8 cellular contexts compared by ENCODE assay signal in the genomic region with DNA sequence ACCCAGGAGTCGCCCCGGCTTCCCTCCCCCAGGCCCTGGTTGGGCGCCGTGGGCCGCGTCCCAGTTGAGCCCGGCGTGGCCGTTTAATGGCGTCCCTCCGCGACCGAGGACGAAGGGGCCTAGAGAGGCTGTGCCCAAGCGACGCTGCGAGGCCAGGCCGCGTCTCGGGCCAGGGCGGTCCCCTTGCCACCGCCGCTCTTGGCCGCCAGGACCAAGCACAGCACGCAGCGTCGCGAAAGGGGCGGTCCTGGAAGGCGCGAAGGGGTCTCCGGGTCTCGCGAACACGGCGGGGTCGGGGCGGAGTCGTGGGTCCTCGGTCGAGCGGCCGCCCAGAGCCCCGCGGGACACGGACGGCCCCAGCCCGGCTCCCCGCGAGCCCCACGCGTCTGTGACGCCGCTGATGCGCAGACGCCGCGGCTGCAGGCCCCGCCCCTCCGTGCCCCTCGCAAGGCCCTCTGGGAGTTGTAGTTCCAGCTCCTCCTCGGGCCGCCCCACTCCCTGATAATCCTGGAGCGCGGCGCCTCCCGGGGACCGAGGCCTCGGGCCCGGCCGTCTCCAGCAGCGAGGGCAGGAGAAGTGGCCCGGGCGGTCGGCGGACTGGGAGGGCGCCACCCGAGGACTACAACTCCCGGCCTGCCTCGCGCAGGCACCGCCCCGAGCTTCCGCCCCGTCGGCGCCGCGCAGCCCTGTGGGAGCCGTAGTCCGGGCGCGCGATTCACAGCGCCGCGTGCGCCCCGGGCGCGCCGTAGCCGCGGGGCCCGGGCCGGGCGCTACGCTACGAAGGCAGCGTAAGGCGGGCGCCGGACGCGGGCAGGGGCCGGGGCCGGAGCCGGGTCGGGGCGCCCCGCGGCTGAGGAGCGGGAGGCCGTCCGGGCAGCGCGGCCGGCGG. TPM values are rescaled to one million over a fixed set of nuclear protein-coding genes. Genes with fewer than 3 reads are reported as not detected.
DNase-seq lines count a peak whose midpoint lies in the region; ATAC-seq and TF ChIP-seq lines count a peak whose summit lies in the region.

TSS of gene CAPN15 (plus strand) at position 698 of the 889 bp plus-strand sequence. CDS start 19,127 bp downstream, outside the sequence.

- H3K9ac ChIP-seq in IMR-90 (ENCODE audit: low read depth, low read length) (peak within 1 kb of the TSS; percentile 87), muscle layer of colon (ENCODE audit: low read length) (peak within 1 kb of the TSS; percentile 84)

- H3K23ac ChIP-seq in IMR-90 (ENCODE audit: low read depth, low read length), result peak within 1 kb of the TSS; percentile 87

- CTCF ChIA-PET in IMR-90 (lab: Yijun Ruan, JAX) (no interaction called here), PC-9 (lab: Charles Lee) (interaction anchor here (0.6 kb wide), 1 partner anchor 201 kb away, joined by 3 read pairs; no protein-coding TSS in a partner anchor)

- H4K20me1 ChIP-seq in IMR-90 (ENCODE audit: insufficient read depth, low read length) (peaks cover 75% of the 10 kb centered on the region), PC-9 (ENCODE audit: insufficient read depth) (peaks cover 63% of the 10 kb centered on the region)

- no peaks in the 10 kb centered on the region for H3K9me3 ChIP-seq in IMR-90 (ENCODE audit: control insufficient read depth, insufficient read depth, low read length)
- H3K9me3 ChIP-seq in PC-9 (ENCODE audit: insufficient read depth, low read depth), result no peaks in the 10 kb centered on the region
- no peaks in the 10 kb centered on the region for H3K9me3 ChIP-seq in muscle layer of colon (ENCODE audit: low read length)

- peak; percentile 95 for DNase-seq in DMS 273 (lab: John Stamatoyannopoulos, UW; ENCODE audit: unreplicated experiment)
- peak; percentile 79 for DNase-seq in IMR-90
- DNase-seq in PC-9, result peak; percentile 73 to 91
- peak; percentile 89 for DNase-seq in activated T-cell treated with anti-CD3 and anti-CD28 coated beads, Interleukin-2, amount 50 U/mL, for 1 hour
- DNase-seq in erythroblast (lab: John Stamatoyannopoulos, UW), result peak; percentile 95 to 98
- peak; percentile 61 for DNase-seq in stimulated activated CD8-positive, alpha-beta memory T cell treated with anti-CD3 and anti-CD28 coated beads, Interleukin-7, amount 100 ng/mL, for 24 hours (ENCODE audit: low read depth)

- peak within 1 kb of the TSS; percentile 69 for H4K5ac ChIP-seq in IMR-90 (ENCODE audit: low read depth, low read length)

- peaks cover 3% of the 10 kb centered on the region; the same call in 1 of the 2 replicates for H3K9me1 ChIP-seq in IMR-90 (ENCODE audit: insufficient read depth, low read length)

- no peak within 1 kb of the TSS for H2BK20ac ChIP-seq in IMR-90 (ENCODE audit: low read depth, low read length)

- H4K8ac ChIP-seq in IMR-90 (ENCODE audit: low read depth in 2 of 2, low read length in 2 of 2), result peak within 1 kb of the TSS; percentile 76 to 87

- peak within 1 kb of the TSS; percentile 95 for H2AFZ ChIP-seq in IMR-90 (replicated peaks; ENCODE audit: low read length, poor library complexity)
- peak within 1 kb of the TSS; percentile 75; the same call in 1 of the 2 replicates for H2AFZ ChIP-seq in PC-9

- no peak within 1 kb of the TSS; the same call in 2 of the 3 replicates for H2BK15ac ChIP-seq in IMR-90 (ENCODE audit: low read depth, low read length)

- peaks cover 8% of the 10 kb centered on the region; the same call in 1 of the 2 replicates for H3K36me3 ChIP-seq in IMR-90 (ENCODE audit: control insufficient read depth, insufficient read depth, low read length)
- no peaks in the 10 kb centered on the region for H3K36me3 ChIP-seq in PC-9 (ENCODE audit: low read depth)
- H3K36me3 ChIP-seq in muscle layer of colon (ENCODE audit: insufficient read depth, low read length), result no peaks in the 10 kb centered on the region

- in situ Hi-C loops in IMR-90 (cut with MboI; ENCODE audit: low sequenced_read_pairs), result no loop called here

- peak within 1 kb of the TSS; percentile 94 for H3K4ac ChIP-seq in IMR-90 (ENCODE audit: low read depth, low read length)

- peak within 1 kb of the TSS; percentile 63 for H3K56ac ChIP-seq in IMR-90 (ENCODE audit: extremely low read depth, insufficient read depth, low read length)

- H3K4me2 ChIP-seq in IMR-90 (ENCODE audit: low read depth, low read length), result peak within 1 kb of the TSS; percentile 98
- H3K4me2 ChIP-seq in PC-9, result peak within 1 kb of the TSS; percentile 100

- TF ChIP-seq POLR2A in IMR-90 (IDR thresholded peaks at IDR 0.05; ENCODE audit: low read depth, low read length), result peak; percentile 71
- peak; percentile 81 for TF ChIP-seq POLR2A in erythroblast (IDR thresholded peaks at IDR 0.05; ENCODE audit: low read length)

- H3K9me2 ChIP-seq in PC-9 (ENCODE audit: insufficient read depth), result no peaks in the 10 kb centered on the region

- H3K79me1 ChIP-seq in IMR-90 (ENCODE audit: low read depth in 1 of 2, low read length in 2 of 2), result peaks cover 8 to 69% of the 10 kb centered on the region in 2 experiments; a peak in 2 of 4 replicates

- H3K4me3 ChIP-seq in IMR-90 (ENCODE audit: insufficient read depth, low read depth, low read length) (peak within 1 kb of the TSS; percentile 89), PC-9 (peak within 1 kb of the TSS; percentile 90), muscle layer of colon (ENCODE audit: low read depth in 1 of 2, low read length in 2 of 2) (peak within 1 kb of the TSS; percentile 83 to 86)

- POLR2A ChIA-PET in IMR-90 (lab: Charles Lee; ENCODE audit: unreplicated experiment), result interaction anchor here (0.6 kb wide), 1 partner anchor 201 kb away, joined by 9 read pairs; no protein-coding TSS in a partner anchor
- POLR2A ChIA-PET in PC-9 (lab: Charles Lee; ENCODE audit: unreplicated experiment), result interaction anchor here (0.5 to 1.1 kb wide), 12 partner anchors 43 to 379 kb away, joined by 3 to 23 read pairs (median 5); partner anchors contain the start of genes METTL26 and PIGQ

- peak within 1 kb of the TSS; percentile 88 for H4K91ac ChIP-seq in IMR-90 (ENCODE audit: insufficient read depth, low read depth, low read length)

- WGBS in IMR-90 (ENCODE audit: extremely low coverage in 2 of 2, insufficient read length in 1 of 2), 2 experiments, result 1% methylated on average over 83 of the region's 129 CpGs; no CpG with 5 or more reads in 1 of the 2 experiments

- H2BK5ac ChIP-seq in IMR-90 (ENCODE audit: low read depth, low read length, poor library complexity, severe bottlenecking), result peak within 1 kb of the TSS; percentile 95

- H3K4me1 ChIP-seq in IMR-90 (ENCODE audit: control insufficient read depth, insufficient read depth, low read length) (peaks cover 21% of the 10 kb centered on the region), PC-9 (replicated peaks; ENCODE audit: insufficient read depth) (peaks cover 32% of the 10 kb centered on the region), muscle layer of colon (ENCODE audit: insufficient read depth, low read length) (peaks cover 33% of the 10 kb centered on the region)

- no peak; the same call in 1 of the 2 replicates for TF ChIP-seq CTCF in IMR-90 (conservative IDR thresholded peaks at IDR 0.05; ENCODE audit: low read depth, low read length)
- no peak; the same call in 1 of the 2 replicates for TF ChIP-seq CTCF in PC-9 (conservative IDR thresholded peaks at IDR 0.05)

- H3K27me3 ChIP-seq in IMR-90 (ENCODE audit: control insufficient read depth, insufficient read depth, low read length), result no peaks in the 10 kb centered on the region
- H3K27me3 ChIP-seq in PC-9 (ENCODE audit: insufficient read depth, low read depth), result no peaks in the 10 kb centered on the region
- H3K27me3 ChIP-seq in muscle layer of colon (ENCODE audit: control insufficient read depth in 1 of 2, insufficient read depth in 2 of 2, low read length in 2 of 2), result no peaks in the 10 kb centered on the region

- H3K27ac ChIP-seq in IMR-90 (ENCODE audit: insufficient read depth, low read length), result peak within 1 kb of the TSS; percentile 98
- peak within 1 kb of the TSS; percentile 78 for H3K27ac ChIP-seq in PC-9
- peak within 1 kb of the TSS; percentile 90 for H3K27ac ChIP-seq in muscle layer of colon (ENCODE audit: low read depth, low read length)

- peak within 1 kb of the TSS; percentile 91 for H2AK5ac ChIP-seq in IMR-90 (ENCODE audit: low read depth, low read length)

- peak within 1 kb of the TSS; percentile 74 for H2BK120ac ChIP-seq in IMR-90 (ENCODE audit: low read depth, low read length)

- H3K79me2 ChIP-seq in PC-9 (ENCODE audit: low read depth), result peaks cover 70% of the 10 kb centered on the region

- TF ChIP-seq RAD21 in IMR-90 (IDR thresholded peaks at IDR 0.05; ENCODE audit: low read length), result no peak

- peak within 1 kb of the TSS; percentile 94 for H3K14ac ChIP-seq in IMR-90 (replicated peaks; ENCODE audit: low read depth, low read length)

- H3F3A ChIP-seq in PC-9 (ENCODE audit: insufficient read depth, low read depth), result peaks cover 41% of the 10 kb centered on the region

- ATAC-seq in GM21528 (IDR thresholded peaks at IDR 0.05; ENCODE audit: low FRiP score, unreplicated experiment), result peak; percentile 61
- peak; percentile 79 for ATAC-seq in IMR-90 (ENCODE audit: low read depth)

- BruUV-seq in IMR-90 (replicated peaks; lab: Mats Ljungman, UMichigan) (no TSS peak), PC-9 (replicated peaks; lab: Mats Ljungman, UMichigan) (no TSS peak)

- dilution Hi-C loops in IMR-90 (cut with HindIII; ENCODE audit: low sequenced_read_pairs, unreplicated experiment), result no loop called here

- H2AK9ac ChIP-seq in IMR-90 (replicated peaks; ENCODE audit: low read depth, low read length, poor library complexity), result peak within 1 kb of the TSS; percentile 100

- intact Hi-C loops in IMR-90 (cut with micrococcal nuclease) (loop anchor here (2.0 to 5.0 kb wide), 3 partner anchors 102 to 125 kb away; partner anchors contain the start of genes DECR2, METTL26 and RAB11FIP3), PC-9 (cut with micrococcal nuclease; ENCODE audit: unreplicated experiment) (loop anchor here (2.0 to 5.0 kb wide), 3 partner anchors 100 to 155 kb away; partner anchors contain the start of genes JMJD8, RAB11FIP3, STUB1 and WDR90)

- H3K18ac ChIP-seq in IMR-90 (ENCODE audit: low read depth, low read length), result peak within 1 kb of the TSS; percentile 79

TF ChIP-seq in IMR-90, 13 proteins besides CTCF, POLR2A, EP300 and RAD21 (continues in another document):
- TF ChIP-seq CEBPB (IDR thresholded peaks at IDR 0.05; ENCODE audit: low read depth, low read length), result no peak
- TF ChIP-seq RFX5 (IDR thresholded peaks at IDR 0.05; ENCODE audit: low read depth, low read length), result no peak
- no peak for TF ChIP-seq FOS (IDR thresholded peaks at IDR 0.05; ENCODE audit: low read depth, low read length)
- TF ChIP-seq BHLHE40 (IDR thresholded peaks at IDR 0.05; ENCODE audit: low read depth, low read length), result no peak
- peak; percentile 69; the same call in 1 of the 2 replicates for TF ChIP-seq MAZ (IDR thresholded peaks at IDR 0.05; ENCODE audit: borderline replicate concordance, low read depth, low read length)
- TF ChIP-seq MXI1 (IDR thresholded peaks at IDR 0.05; ENCODE audit: borderline replicate concordance, low read depth, low read length), result peak; percentile 40; the same call in 1 of the 2 replicates
- TF ChIP-seq SMC3 (IDR thresholded peaks at IDR 0.05; ENCODE audit: low read depth, low read length), result no peak

RNA-seq across cellular contexts. Expression of gene CAPN15, which starts in this region (rescaled TPM):
- total RNA-seq in IMR-90 (2012; rRNA removed) (9.3 and 11.4 TPM in 2 replicates), PC-9 (2021) (66.8 and 68.9 TPM in 2 replicates)
- 24.3 and 36.0 TPM in 2 replicates for polyA plus RNA-seq in IMR-90 (2012; rRNA removed)
- 13.9 and 31.3 TPM in 2 replicates for polyA plus RNA-seq in IMR-90 (2012; cell fraction: cytosol; rRNA removed)
- polyA plus RNA-seq in IMR-90 (2012; cell fraction: nucleus; rRNA removed; ENCODE audit: low replicate concordance), result 73.5 and 220 TPM in 2 replicates

Comparison
In these comparisons a context has a peak if more than half of its experiments do, and no peak if none do; other contexts are left out.
1. Peak in every context shown above with its lines: DNase-seq, ATAC-seq, H3K4me3 ChIP-seq and H3K27ac ChIP-seq.